14 cellular contexts compared by ENCODE assay signal in genomic region chr1:53581476-53581875, GRCh38.
"Had no signal": no experiment of that assay in that cellular context is flagged by ENCODE, and none has a peak within 500 bp of the region (broad histone marks: within the 10 kb centered on the region; RNA-seq: fewer than 3 reads in every experiment).

No MANE protein-coding gene starts in this region.

- H3K4me3 Mint-ChIP-seq: activated CD4-positive, alpha-beta memory T cell treated with anti-CD3 and anti-CD28 coated beads for 36 hours; activated CD4-positive, alpha-beta T cell treated with anti-CD3 and anti-CD28 coated beads for 36 hours; activated T-cell treated with anti-CD3 and anti-CD28 coated beads, Interleukin-2, amount 50 U/mL, for 72 hours; T-helper 17 cell had no signal

- ATAC-seq: activated CD4-positive, alpha-beta T cell treated with anti-CD3 and anti-CD28 coated beads for 36 hours; T-helper 17 cell had no signal

- H3K9me3 ChIP-seq: pancreas, tibial nerve had no signal

- H3K27ac ChIP-seq: dorsolateral prefrontal cortex, tibial nerve had no signal

- FAIRE-seq: astrocyte, endometrium, keratinocyte, pancreas had no signal

- H3K4me1 ChIP-seq: pancreas, tibial nerve had no signal

- H3K36me3 Mint-ChIP-seq: activated CD4-positive, alpha-beta memory T cell treated with anti-CD3 and anti-CD28 coated beads for 36 hours had no signal

- H3K27ac Mint-ChIP-seq: activated CD4-positive, alpha-beta memory T cell treated with anti-CD3 and anti-CD28 coated beads for 36 hours; activated CD4-positive, alpha-beta T cell treated with anti-CD3 and anti-CD28 coated beads for 36 hours; activated T-cell treated with anti-CD3 and anti-CD28 coated beads, Interleukin-2, amount 50 U/mL, for 72 hours; T-helper 17 cell had no signal

- H3K36me3 ChIP-seq: pancreas, tibial nerve had no signal

- H3K27me3 ChIP-seq: dorsolateral prefrontal cortex, pancreas, tibial nerve had no signal

- H3K4me3 ChIP-seq: dorsolateral prefrontal cortex, pancreas, tibial nerve had no signal

- H3K9me3 Mint-ChIP-seq: activated CD4-positive, alpha-beta memory T cell treated with anti-CD3 and anti-CD28 coated beads for 36 hours; activated T-cell treated with anti-CD3 and anti-CD28 coated beads, Interleukin-2, amount 50 U/mL, for 72 hours had no signal

- DNase-seq: activated CD4-positive, alpha-beta memory T cell treated with anti-CD3 and anti-CD28 coated beads for 36 hours; activated T-cell treated with anti-CD3 and anti-CD28 coated beads, Interleukin-2, amount 50 U/mL, for 72 hours; stimulated activated CD4-positive, alpha-beta T cell treated with anti-CD3 and anti-CD28 coated beads, Interleukin-15, amount 100 ng/mL, for 24 hours; stimulated activated CD4-positive, alpha-beta T cell treated with anti-CD3 and anti-CD28 coated beads, Interleukin-4, amount 100 ng/mL, for 1 hour; stimulated activated naive CD4-positive, alpha-beta T cell treated with Interleukin-2 at 50 U/mL for 16 hours; substantia nigra; T-helper 17 cell had no signal

- H3K27me3 Mint-ChIP-seq: activated CD4-positive, alpha-beta memory T cell treated with anti-CD3 and anti-CD28 coated beads for 36 hours; activated CD4-positive, alpha-beta T cell treated with anti-CD3 and anti-CD28 coated beads for 36 hours had no signal
